Comparison of ENCODE assay signal across 9 cellular contexts in genomic region chr2:114661926-114662670, GRCh38.
DNase-seq lines count a peak whose midpoint lies in the region; ATAC-seq, FAIRE-seq and TF ChIP-seq lines count a peak whose summit lies in the region.
"Had no signal": no experiment of that assay in that cellular context is flagged by ENCODE, and none has a peak within 500 bp of the region (broad histone marks: within the 10 kb centered on the region; RNA-seq: fewer than 3 reads in every experiment).

No MANE protein-coding gene starts in this region.

- no peak overlapping the region for H3K9ac ChIP-seq in skeletal muscle satellite cell (ENCODE audit: low read depth, low read length)

- no peaks in the 10 kb centered on the region for H3K36me3 Mint-ChIP-seq in activated naive CD8-positive, alpha-beta T cell treated with anti-CD3 and anti-CD28 coated beads, Interleukin-2, amount 10 ng/mL, durations not matched to agents 7 days and 5 days

- no peaks in the 10 kb centered on the region for H3K9me3 Mint-ChIP-seq in activated naive CD8-positive, alpha-beta T cell treated with anti-CD3 and anti-CD28 coated beads, Interleukin-2, amount 10 ng/mL, durations not matched to agents 7 days and 5 days

- no peaks in the 10 kb centered on the region for H3K4me1 Mint-ChIP-seq in activated naive CD8-positive, alpha-beta T cell treated with anti-CD3 and anti-CD28 coated beads, Interleukin-2, amount 10 ng/mL, durations not matched to agents 7 days and 5 days

- H3K36me3 ChIP-seq in skeletal muscle satellite cell (ENCODE audit: insufficient read depth, low read length), result no peaks in the 10 kb centered on the region

- peaks cover 9% of the 10 kb centered on the region for H3K27me3 Mint-ChIP-seq in activated naive CD8-positive, alpha-beta T cell treated with anti-CD3 and anti-CD28 coated beads, Interleukin-2, amount 10 ng/mL, durations not matched to agents 7 days and 5 days

- no peaks in the 10 kb centered on the region for H3K9me3 ChIP-seq in skeletal muscle satellite cell (replicated peaks; ENCODE audit: low read length)

- no peaks in the 10 kb centered on the region for H3K27me3 ChIP-seq in skeletal muscle satellite cell (ENCODE audit: control insufficient read depth, insufficient read depth, low read length)

- H3K4me3 Mint-ChIP-seq in activated naive CD8-positive, alpha-beta T cell treated with anti-CD3 and anti-CD28 coated beads, Interleukin-2, amount 10 ng/mL, durations not matched to agents 7 days and 5 days, result peak overlapping the region; percentile 77

- H3K4me2 ChIP-seq in skeletal muscle satellite cell (ENCODE audit: low read length), result peak overlapping the region; percentile 56

- no peaks in the 10 kb centered on the region for H3K4me1 ChIP-seq in skeletal muscle satellite cell (ENCODE audit: control insufficient read depth, insufficient read depth, low read length)

- DNase-seq in DMS 273 (lab: John Stamatoyannopoulos, UW; ENCODE audit: unreplicated experiment) (peak; percentile 65), DMS 273 treated with DMSO at 0.1 percent for 48 hours (lab: John Stamatoyannopoulos, UW) (no peak), iPS-NIHi11 (ENCODE audit: low spot score) (peak; percentile 54), GM12891 (ENCODE audit: insufficient read length, low spot score) (no peak), HT-29 (ENCODE audit: low spot score) (no peak)
- peak; percentile 30 for DNase-seq in activated naive CD8-positive, alpha-beta T cell treated with anti-CD3 and anti-CD28 coated beads, Interleukin-2, amount 10 ng/mL, durations not matched to agents 7 days and 5 days

- H3K27ac Mint-ChIP-seq in activated naive CD8-positive, alpha-beta T cell treated with anti-CD3 and anti-CD28 coated beads, Interleukin-2, amount 10 ng/mL, durations not matched to agents 7 days and 5 days, result no peak overlapping the region

- no peak for FAIRE-seq in GM12891 (lab: Jason Lieb, UNC)
- FAIRE-seq: frontal cortex had no signal

- no peak for TF ChIP-seq POLR2A in GM12891 (IDR thresholded peaks at IDR 0.05; ENCODE audit: low read depth, low read length)

- H3K4me3 ChIP-seq in skeletal muscle satellite cell (ENCODE audit: low read length), result peak overlapping the region; percentile 34

- no peak for ATAC-seq in activated naive CD8-positive, alpha-beta T cell treated with anti-CD3 and anti-CD28 coated beads, Interleukin-2, amount 10 ng/mL, durations not matched to agents 7 days and 5 days (ENCODE audit: low read depth)
- ATAC-seq in GM18867 (IDR thresholded peaks at IDR 0.05; ENCODE audit: unreplicated experiment), result no peak

- POLR2A ChIA-PET in activated naive CD8-positive, alpha-beta T cell treated with anti-CD3 and anti-CD28 coated beads, Interleukin-2, amount 10 ng/mL, durations not matched to agents 7 days and 5 days (lab: Charles Lee), result no interaction called here

TF ChIP-seq in GM12891, 5 proteins besides CTCF, POLR2A, EP300 and RAD21:
- TF ChIP-seq SPI1 (IDR thresholded peaks at IDR 0.05; ENCODE audit: low read depth, low read length) (no peak), PAX5 (IDR thresholded peaks at IDR 0.05; ENCODE audit: insufficient read depth, low read length, severe bottlenecking) (no peak), TAF1 (IDR thresholded peaks at IDR 0.05; ENCODE audit: low read depth, low read length) (no peak), POLR2AphosphoS5 (IDR thresholded peaks at IDR 0.05; ENCODE audit: low read depth, low read length) (no peak), POU2F2 (IDR thresholded peaks at IDR 0.05; ENCODE audit: low read depth, low read length) (no peak)

Comparison
In these comparisons a context has a peak if more than half of its experiments do, and no peak if none do; other contexts are left out.
1. DNase-seq: peak in DMS 273 (single experiment), activated naive CD8-positive, alpha-beta T cell treated with anti-CD3 and anti-CD28 coated beads, Interleukin-2, amount 10 ng/mL, durations not matched to agents 7 days and 5 days (single experiment) and iPS-NIHi11 (single experiment); none in DMS 273 treated with DMSO at 0.1 percent for 48 hours (single experiment), GM12891 (single experiment) and HT-29 (single experiment).